ENCODE assay signal across 9 cellular contexts in the genomic region with DNA sequence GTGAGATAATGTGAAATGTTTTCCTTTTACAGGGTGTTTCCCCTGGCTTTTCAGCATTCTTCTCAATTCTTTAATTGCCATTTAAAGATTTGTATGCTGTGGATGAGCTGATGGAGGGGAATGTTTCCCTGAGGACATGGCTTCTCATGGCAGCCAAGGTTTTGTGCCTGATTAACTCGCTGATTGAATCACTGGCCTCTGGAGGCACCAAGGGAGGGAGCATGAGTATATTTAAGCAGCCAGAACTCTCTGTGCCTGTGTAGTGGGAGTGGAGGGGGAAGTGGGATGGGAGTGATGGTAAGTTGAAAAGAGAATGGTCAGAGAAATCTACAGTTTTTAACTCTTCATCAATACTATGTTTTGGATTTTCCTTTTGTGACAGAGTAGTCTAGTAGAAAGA.
DNase-seq lines count a peak whose midpoint lies in the region; ATAC-seq and TF ChIP-seq lines count a peak whose summit lies in the region.
"Had no signal": no experiment of that assay in that cellular context is flagged by ENCODE, and none has a peak within 500 bp of the region (broad histone marks: within the 10 kb centered on the region; RNA-seq: fewer than 3 reads in every experiment).

No MANE protein-coding gene starts in this region.

- intact Hi-C loops in CD8-positive, alpha-beta T cell (cut with DNase I, micrococcal nuclease) = loop anchor here in 1 of 2 experiments (5.0 kb wide), 1 partner anchor 38 kb away; no protein-coding TSS in a partner anchor
- intact Hi-C loops in sciatic nerve (cut with DNase I) = no loop called here
- intact Hi-C loops in left lung (cut with DNase I) = no loop called here

- H3K4me1 ChIP-seq in CD8-positive, alpha-beta T cell (ENCODE audit: insufficient read depth, low read length) = peaks cover 80% of the 10 kb centered on the region
- H3K4me1 ChIP-seq in left lung = peaks cover 21 to 73% of the 10 kb centered on the region in 2 donors

- no peaks in the 10 kb centered on the region for H3K9me3 ChIP-seq in CD8-positive, alpha-beta T cell (ENCODE audit: low read length)
- H3K9me3 ChIP-seq in T-helper 17 cell (ENCODE audit: control insufficient read depth, low read length, poor library complexity, severe bottlenecking) = no peaks in the 10 kb centered on the region
- no peaks in the 10 kb centered on the region for H3K9me3 ChIP-seq in left lung

- POLR2A ChIA-PET in CD8-positive, alpha-beta T cell (lab: Charles Lee) = interaction anchor here (1.1 kb wide), 1 partner anchor 90 kb away, joined by 3 read pairs; no protein-coding TSS in a partner anchor

- no peaks in the 10 kb centered on the region for H3K9me3 Mint-ChIP-seq in CD8-positive, alpha-beta T cell
- H3K9me3 Mint-ChIP-seq in glutamatergic neuron (ENCODE audit: unreplicated experiment) = no peaks in the 10 kb centered on the region

- H3K27me3 Mint-ChIP-seq in CD8-positive, alpha-beta T cell (ENCODE audit: low read depth) = no peaks in the 10 kb centered on the region
- H3K27me3 Mint-ChIP-seq in T-helper 17 cell (no peaks in the 10 kb centered on the region), glutamatergic neuron (ENCODE audit: unreplicated experiment) (peaks cover 3% of the 10 kb centered on the region)

- no peaks in the 10 kb centered on the region for H3K27me3 ChIP-seq in CD8-positive, alpha-beta T cell (ENCODE audit: insufficient read depth, low read length)
- no peaks in the 10 kb centered on the region for H3K27me3 ChIP-seq in left lung

- peaks cover 94% of the 10 kb centered on the region for H3K4me1 Mint-ChIP-seq in CD8-positive, alpha-beta T cell (ENCODE audit: low read depth)
- peaks cover 82% of the 10 kb centered on the region for H3K4me1 Mint-ChIP-seq in T-helper 17 cell
- H3K4me1 Mint-ChIP-seq in glutamatergic neuron (ENCODE audit: low read depth, unreplicated experiment) = peaks cover 3% of the 10 kb centered on the region

- peak overlapping the region; percentile 94 for H3K27ac Mint-ChIP-seq in CD8-positive, alpha-beta T cell
- H3K27ac Mint-ChIP-seq in T-helper 17 cell (peak overlapping the region; percentile 92), glutamatergic neuron (ENCODE audit: unreplicated experiment) (no peak overlapping the region)

- CTCF ChIA-PET in CD8-positive, alpha-beta T cell (lab: Charles Lee) = interaction anchor here (1.1 to 3.8 kb wide), 5 partner anchors 46 to 129 kb away, joined by 3 to 36 read pairs (median 18); partner anchors contain the start of gene STIM1

- H3K27ac ChIP-seq in CD8-positive, alpha-beta T cell (ENCODE audit: low read depth, low read length) = peak overlapping the region; percentile 14
- H3K27ac ChIP-seq in left lung = no peak overlapping the region

- no peak overlapping the region for H3K4me3 Mint-ChIP-seq in CD8-positive, alpha-beta T cell
- H3K4me3 Mint-ChIP-seq in T-helper 17 cell = peak overlapping the region; percentile 43
- no peak overlapping the region for H3K4me3 Mint-ChIP-seq in glutamatergic neuron (ENCODE audit: unreplicated experiment)

- peaks cover 8% of the 10 kb centered on the region for H3K36me3 Mint-ChIP-seq in CD8-positive, alpha-beta T cell
- H3K36me3 Mint-ChIP-seq in T-helper 17 cell (ENCODE audit: low read depth) (peaks cover 3% of the 10 kb centered on the region), glutamatergic neuron (ENCODE audit: unreplicated experiment) (no peaks in the 10 kb centered on the region)

- no peak for TF ChIP-seq CTCF in CD8-positive, alpha-beta T cell (IDR thresholded peaks at IDR 0.05)
- TF ChIP-seq CTCF in fibroblast of mammary gland (conservative IDR thresholded peaks at IDR 0.05; ENCODE audit: control insufficient read depth, insufficient read depth, low read depth, low read length) (no peak), glutamatergic neuron (IDR thresholded peaks at IDR 0.05; ENCODE audit: partially characterized antibody, unreplicated experiment) (no peak), left lung (IDR thresholded peaks at IDR 0.05) (no peak)

- H3K36me3 ChIP-seq in CD8-positive, alpha-beta T cell (ENCODE audit: insufficient read depth, low read length) = no peaks in the 10 kb centered on the region
- no peaks in the 10 kb centered on the region for H3K36me3 ChIP-seq in left lung

- DNase-seq in CD8-positive, alpha-beta T cell = no peak
- DNase-seq in T-helper 17 cell (no peak), fibroblast of mammary gland (ENCODE audit: low read depth) (peak; percentile 81), sciatic nerve (ENCODE audit: low spot score) (no peak), glutamatergic neuron (no peak), left lung (no peak)
- DNase-seq: cerebellar nuclear complex had no signal

- no peak overlapping the region for H3K4me3 ChIP-seq in CD8-positive, alpha-beta T cell (ENCODE audit: low read depth, low read length)
- H3K4me3 ChIP-seq in fibroblast of mammary gland (ENCODE audit: control insufficient read depth, low read depth, low read length) (no peak overlapping the region), left lung (no peak overlapping the region)

- ATAC-seq in CD8-positive, alpha-beta T cell = no peak
- ATAC-seq in T-helper 17 cell (no peak), sciatic nerve (peak; percentile 77), HG03097 (IDR thresholded peaks at IDR 0.05; ENCODE audit: low FRiP score, unreplicated experiment) (no peak), GM21529 (IDR thresholded peaks at IDR 0.05; ENCODE audit: unreplicated experiment) (no peak), left lung (no peak)
